In genomic region chr20:25230177-25230831, GRCh38 we compare ENCODE assay signal across 1 cellular context.
TF ChIP-seq lines count a peak whose summit lies in the region.

No MANE protein-coding gene starts in this region.

TF ChIP-seq in GM23338, 12 proteins besides CTCF, POLR2A, EP300 and RAD21 (continued from another document):
- TF ChIP-seq ZNF462 (CRISPR knock-in tag; IDR thresholded peaks at IDR 0.05): no peak
- TF ChIP-seq, protein P1, sequence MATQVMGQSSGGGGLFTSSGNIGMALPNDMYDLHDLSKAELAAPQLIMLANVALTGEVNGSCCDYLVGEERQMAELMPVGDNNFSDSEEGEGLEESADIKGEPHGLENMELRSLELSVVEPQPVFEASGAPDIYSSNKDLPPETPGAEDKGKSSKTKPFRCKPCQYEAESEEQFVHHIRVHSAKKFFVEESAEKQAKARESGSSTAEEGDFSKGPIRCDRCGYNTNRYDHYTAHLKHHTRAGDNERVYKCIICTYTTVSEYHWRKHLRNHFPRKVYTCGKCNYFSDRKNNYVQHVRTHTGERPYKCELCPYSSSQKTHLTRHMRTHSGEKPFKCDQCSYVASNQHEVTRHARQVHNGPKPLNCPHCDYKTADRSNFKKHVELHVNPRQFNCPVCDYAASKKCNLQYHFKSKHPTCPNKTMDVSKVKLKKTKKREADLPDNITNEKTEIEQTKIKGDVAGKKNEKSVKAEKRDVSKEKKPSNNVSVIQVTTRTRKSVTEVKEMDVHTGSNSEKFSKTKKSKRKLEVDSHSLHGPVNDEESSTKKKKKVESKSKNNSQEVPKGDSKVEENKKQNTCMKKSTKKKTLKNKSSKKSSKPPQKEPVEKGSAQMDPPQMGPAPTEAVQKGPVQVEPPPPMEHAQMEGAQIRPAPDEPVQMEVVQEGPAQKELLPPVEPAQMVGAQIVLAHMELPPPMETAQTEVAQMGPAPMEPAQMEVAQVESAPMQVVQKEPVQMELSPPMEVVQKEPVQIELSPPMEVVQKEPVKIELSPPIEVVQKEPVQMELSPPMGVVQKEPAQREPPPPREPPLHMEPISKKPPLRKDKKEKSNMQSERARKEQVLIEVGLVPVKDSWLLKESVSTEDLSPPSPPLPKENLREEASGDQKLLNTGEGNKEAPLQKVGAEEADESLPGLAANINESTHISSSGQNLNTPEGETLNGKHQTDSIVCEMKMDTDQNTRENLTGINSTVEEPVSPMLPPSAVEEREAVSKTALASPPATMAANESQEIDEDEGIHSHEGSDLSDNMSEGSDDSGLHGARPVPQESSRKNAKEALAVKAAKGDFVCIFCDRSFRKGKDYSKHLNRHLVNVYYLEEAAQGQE (IDR thresholded peaks at IDR 0.05; ENCODE audit: unreplicated experiment): no peak
- no peak for TF ChIP-seq POLR2AphosphoS5 (IDR thresholded peaks at IDR 0.05; ENCODE audit: low read depth)
- TF ChIP-seq JUNB (IDR thresholded peaks at IDR 0.05; ENCODE audit: unreplicated experiment): no peak
- no peak for TF ChIP-seq ZNF331 (CRISPR knock-in tag; IDR thresholded peaks at IDR 0.05; ENCODE audit: low read depth)
- no peak for TF ChIP-seq STAT1 (IDR thresholded peaks at IDR 0.05; ENCODE audit: unreplicated experiment)
- TF ChIP-seq, protein P2, sequence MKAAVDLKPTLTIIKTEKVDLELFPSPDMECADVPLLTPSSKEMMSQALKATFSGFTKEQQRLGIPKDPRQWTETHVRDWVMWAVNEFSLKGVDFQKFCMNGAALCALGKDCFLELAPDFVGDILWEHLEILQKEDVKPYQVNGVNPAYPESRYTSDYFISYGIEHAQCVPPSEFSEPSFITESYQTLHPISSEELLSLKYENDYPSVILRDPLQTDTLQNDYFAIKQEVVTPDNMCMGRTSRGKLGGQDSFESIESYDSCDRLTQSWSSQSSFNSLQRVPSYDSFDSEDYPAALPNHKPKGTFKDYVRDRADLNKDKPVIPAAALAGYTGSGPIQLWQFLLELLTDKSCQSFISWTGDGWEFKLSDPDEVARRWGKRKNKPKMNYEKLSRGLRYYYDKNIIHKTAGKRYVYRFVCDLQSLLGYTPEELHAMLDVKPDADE (IDR thresholded peaks at IDR 0.05): no peak
TF ChIP-seq in GM23338: peak in this region for 0.
